ENCODE assay signal across 30 cellular contexts in the genomic region with DNA sequence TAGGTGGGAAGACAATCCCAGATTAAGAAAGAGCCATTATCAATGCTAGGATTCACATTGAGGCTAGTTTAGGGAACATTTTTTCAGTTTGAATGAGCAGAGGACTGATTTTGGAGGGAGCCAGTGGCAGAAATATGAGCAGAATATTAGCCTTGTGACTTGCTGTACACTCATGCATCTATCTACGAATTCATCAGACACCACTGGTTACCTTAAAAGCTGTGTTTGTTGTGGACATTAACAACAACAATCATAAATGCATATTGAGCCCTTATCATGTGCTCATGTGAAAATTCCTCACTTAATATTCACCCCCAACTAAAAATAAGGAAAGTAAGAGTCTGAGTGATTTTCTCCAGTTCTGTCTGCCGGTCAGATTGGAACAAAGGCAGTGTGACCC. TPM values are rescaled to one million over a fixed set of nuclear protein-coding genes. Genes with fewer than 3 reads are reported as not detected.
"Had no signal": no experiment of that assay in that cellular context is flagged by ENCODE, and none has a peak within 500 bp of the region (broad histone marks: within the 10 kb centered on the region; RNA-seq: fewer than 3 reads in every experiment).

No MANE protein-coding gene starts in this region.

- H3K4me3 ChIP-seq: Peyer's patch, SJSA1 had no signal

- H3K4me1 ChIP-seq: Peyer's patch, SJSA1 had no signal

- DNase-seq: activated CD4-positive, alpha-beta T cell treated with anti-CD3 and anti-CD28 coated beads, Interleukin-2, amount 10 ng/mL, durations not matched to agents 24 days and 14 days; activated CD4-positive, alpha-beta T cell treated with anti-CD3 and anti-CD28 coated beads, Interleukin-2, amount 50 U/mL, for 48 hours; activated CD4-positive, CD25-positive, alpha-beta regulatory T cell treated with anti-CD3 and anti-CD28 coated beads, Interleukin-2, amount 50 U/mL, for 72 hours; activated CD8-positive, alpha-beta memory T cell treated with anti-CD3 and anti-CD28 coated beads for 24 hours; activated gamma-delta T cell treated with Interleukin-2 at 50 U/mL for 16 hours; activated naive CD4-positive, alpha-beta T cell treated with anti-CD3 and anti-CD28 coated beads, Interleukin-2, amount 10 ng/mL, durations not matched to agents 7 days and 5 days; activated naive CD8-positive, alpha-beta T cell treated with anti-CD3 and anti-CD28 coated beads for 36 hours; activated T-cell treated with anti-CD3 and anti-CD28 coated beads for 4 hours; activated T-cell treated with anti-CD3 and anti-CD28 coated beads, Interleukin-2, amount 50 U/mL, for 72 hours; brain microvascular endothelial cell; KG1; NCI-H1092; NCI-H1930; NCI-H2107; NCI-H2171 treated with DMSO at 0.1 percent for 48 hours; NCI-H345; NCI-H510A; NCI-H526 treated with DMSO at 0.1 percent for 48 hours; NCI-H82; Peyer's patch; SHP77; SW 1271 had no signal

- H3K36me3 Mint-ChIP-seq: activated naive CD4-positive, alpha-beta T cell treated with anti-CD3 and anti-CD28 coated beads, Interleukin-2, amount 10 ng/mL, durations not matched to agents 7 days and 5 days; activated naive CD8-positive, alpha-beta T cell treated with anti-CD3 and anti-CD28 coated beads for 36 hours; WTC11 had no signal

- H3K36me3 ChIP-seq: brain microvascular endothelial cell, Peyer's patch, SJSA1 had no signal

- H3K27me3 ChIP-seq: brain microvascular endothelial cell, Peyer's patch, SJSA1 had no signal

- H3K27me3 Mint-ChIP-seq: activated naive CD4-positive, alpha-beta T cell treated with anti-CD3 and anti-CD28 coated beads, Interleukin-2, amount 10 ng/mL, durations not matched to agents 7 days and 5 days had no signal

- H3K4me3 Mint-ChIP-seq: activated CD4-positive, alpha-beta T cell treated with anti-CD3 and anti-CD28 coated beads, Interleukin-2, amount 10 ng/mL, durations not matched to agents 24 days and 14 days; activated naive CD4-positive, alpha-beta T cell treated with anti-CD3 and anti-CD28 coated beads, Interleukin-2, amount 10 ng/mL, durations not matched to agents 7 days and 5 days; activated naive CD8-positive, alpha-beta T cell treated with anti-CD3 and anti-CD28 coated beads for 36 hours; activated T-cell treated with anti-CD3 and anti-CD28 coated beads, Interleukin-2, amount 50 U/mL, for 72 hours; IgD-negative memory B cell; WTC11 had no signal

- H3K9me3 Mint-ChIP-seq: activated naive CD4-positive, alpha-beta T cell treated with anti-CD3 and anti-CD28 coated beads, Interleukin-2, amount 10 ng/mL, durations not matched to agents 7 days and 5 days; activated T-helper 2 cell treated with anti-CD3 and anti-CD28 coated beads, Interferon-gamma antibody, Interleukin-2, Interleukin-4, amounts not matched to agents 10 μg/mL and 5 μg/mL and 100 μg/mL, durations not matched to agents 14 hours and 24 hours and 36 hours; WTC11 had no signal

- ATAC-seq: activated T-cell treated with anti-CD3 and anti-CD28 coated beads, Interleukin-2, amount 50 U/mL, for 72 hours; SK-N-SH treated with all-trans-retinoic acid at 6 μM for 48 hours; WTC11 had no signal

- H3K27ac ChIP-seq: brain microvascular endothelial cell, Peyer's patch, RWPE1, SJSA1 had no signal

- H3K9me3 ChIP-seq: Peyer's patch had no signal

- H3K4me1 Mint-ChIP-seq: activated CD4-positive, alpha-beta T cell treated with anti-CD3 and anti-CD28 coated beads, Interleukin-2, amount 10 ng/mL, durations not matched to agents 24 days and 14 days; activated naive CD4-positive, alpha-beta T cell treated with anti-CD3 and anti-CD28 coated beads, Interleukin-2, amount 10 ng/mL, durations not matched to agents 7 days and 5 days; activated naive CD8-positive, alpha-beta T cell treated with anti-CD3 and anti-CD28 coated beads for 36 hours; IgD-negative memory B cell had no signal

- H3K27ac Mint-ChIP-seq: activated CD4-positive, alpha-beta T cell treated with anti-CD3 and anti-CD28 coated beads, Interleukin-2, amount 10 ng/mL, durations not matched to agents 24 days and 14 days; activated naive CD4-positive, alpha-beta T cell treated with anti-CD3 and anti-CD28 coated beads, Interleukin-2, amount 10 ng/mL, durations not matched to agents 7 days and 5 days; activated naive CD8-positive, alpha-beta T cell treated with anti-CD3 and anti-CD28 coated beads for 36 hours; activated T-cell treated with anti-CD3 and anti-CD28 coated beads, Interleukin-2, amount 50 U/mL, for 72 hours; activated T-helper 2 cell treated with anti-CD3 and anti-CD28 coated beads, Interferon-gamma antibody, Interleukin-2, Interleukin-4, amounts not matched to agents 10 μg/mL and 5 μg/mL and 100 μg/mL, durations not matched to agents 14 hours and 24 hours and 36 hours; IgD-negative memory B cell; WTC11 had no signal

RNA-seq across cellular contexts. Expression of gene SH3TC2, which starts 9.9 kb away (rescaled TPM):
- total RNA-seq: activated CD4-positive, alpha-beta T cell treated with anti-CD3 and anti-CD28 coated beads, Interleukin-2, amount 10 ng/mL, durations not matched to agents 24 days and 14 days; activated naive CD8-positive, alpha-beta T cell treated with anti-CD3 and anti-CD28 coated beads for 36 hours; activated T-helper 2 cell treated with anti-CD3 and anti-CD28 coated beads, Interferon-gamma antibody, Interleukin-2, Interleukin-4, amounts not matched to agents 10 μg/mL and 5 μg/mL and 100 μg/mL, durations not matched to agents 14 hours and 24 hours and 36 hours; OCI-LY7; T-helper 1 cell treated with Interleukin-12 subunit alpha and Interleukin-12 subunit beta and Interleukin-4 antibody, amounts not matched to agents 30 ng/mL and 1 ng/mL, for 36 hours had no signal
- polyA plus RNA-seq: IgD-negative memory B cell had no signal
